ENCODE assay signal across 22 cellular contexts in genomic region chr7:16098058-16098457, GRCh38.
"Had no signal": no experiment of that assay in that cellular context is flagged by ENCODE, and none has a peak within 500 bp of the region (broad histone marks: within the 10 kb centered on the region; RNA-seq: fewer than 3 reads in every experiment).

No MANE protein-coding gene starts in this region.

- H3K9me3 ChIP-seq: colonic mucosa, esophagus squamous epithelium had no signal

- ATAC-seq: activated CD8-positive, alpha-beta memory T cell treated with anti-CD3 and anti-CD28 coated beads, Interleukin-2, amount 10 ng/mL, durations not matched to agents 7 days and 5 days; activated T-helper 17 cell treated with anti-CD3 and anti-CD28 coated beads, Interleukin-2, amount 50 U/mL, for 72 hours; stimulated activated naive CD8-positive, alpha-beta T cell treated with anti-CD3 and anti-CD28 coated beads, Interleukin-15, Interleukin-2, amounts not matched to agents 100 U/mL and 50 U/mL, for 24 hours had no signal

- H3K27ac ChIP-seq: colonic mucosa, esophagus squamous epithelium, sigmoid colon, tibial nerve had no signal

- H3K27me3 ChIP-seq: colonic mucosa, esophagus squamous epithelium, sigmoid colon, tibial nerve had no signal

- DNase-seq: activated CD4-positive, alpha-beta memory T cell treated with anti-CD3 and anti-CD28 coated beads, Interleukin-2, amount 10 ng/mL, durations not matched to agents 7 days and 5 days; activated CD4-positive, alpha-beta T cell treated with anti-CD3 and anti-CD28 coated beads for 48 hours; activated CD4-positive, CD25-positive, alpha-beta regulatory T cell; activated CD8-positive, alpha-beta memory T cell treated with anti-CD3 and anti-CD28 coated beads, Interleukin-2, amount 10 ng/mL, durations not matched to agents 7 days and 5 days; activated naive CD4-positive, alpha-beta T cell; activated naive CD8-positive, alpha-beta T cell treated with anti-CD3 and anti-CD28 coated beads for 36 hours; activated T-cell treated with anti-CD3 and anti-CD28 coated beads, Interleukin-2, amount 50 U/mL, for 1 hour; amygdala; central memory CD4-positive, alpha-beta T cell; colonic mucosa; esophagus squamous epithelium; kidney; occipital lobe; posterior cingulate gyrus; sigmoid colon; stimulated activated CD4-positive, alpha-beta T cell treated with anti-CD3 and anti-CD28 coated beads, Interleukin-12 subunit alpha, Interleukin-12 subunit beta, amount 100 ng/mL, for 4 hours; stimulated activated CD4-positive, alpha-beta T cell treated with anti-CD3 and anti-CD28 coated beads, Interleukin-1b, Interleukin-23, amount 100 ng/mL, for 48 hours; stimulated activated naive CD8-positive, alpha-beta T cell treated with anti-CD3 and anti-CD28 coated beads, Interleukin-15, Interleukin-2, amounts not matched to agents 100 U/mL and 50 U/mL, for 24 hours; substantia nigra had no signal

- H3K4me3 ChIP-seq: colonic mucosa, esophagus squamous epithelium, sigmoid colon, tibial nerve had no signal

- FAIRE-seq: kidney, urothelium cell line had no signal

- H3K36me3 ChIP-seq: colonic mucosa, esophagus squamous epithelium, sigmoid colon, tibial nerve had no signal

- H3K4me1 ChIP-seq: colonic mucosa, esophagus squamous epithelium, sigmoid colon, tibial nerve had no signal
